21 cellular contexts compared by ENCODE assay signal in the genomic region with DNA sequence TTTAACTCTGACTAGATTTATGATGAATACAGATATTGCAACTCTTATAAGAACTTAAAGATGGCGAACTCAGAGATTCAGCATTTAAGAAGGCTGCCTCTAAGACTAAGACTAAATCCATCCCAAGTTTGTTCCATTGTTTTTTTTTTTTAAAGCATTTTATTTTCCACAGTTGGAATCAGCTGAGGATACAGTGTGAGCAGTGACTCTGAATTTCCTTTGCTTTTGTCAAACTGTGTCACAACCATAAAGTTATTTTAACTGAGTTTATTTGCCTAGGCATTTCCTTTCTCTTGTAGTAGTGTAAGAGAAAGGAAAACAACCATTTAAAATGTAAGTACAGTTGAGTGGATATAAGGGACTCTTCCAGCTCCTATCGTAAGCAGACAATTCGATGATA.
A peak's percentile ranks its signal among the peaks of the same experiment; 100 is the strongest.
DNase-seq lines count a peak whose midpoint lies in the region; ATAC-seq, FAIRE-seq and TF ChIP-seq lines count a peak whose summit lies in the region.
"Had no signal": no experiment of that assay in that cellular context is flagged by ENCODE, and none has a peak within 500 bp of the region (broad histone marks: within the 10 kb centered on the region; RNA-seq: fewer than 3 reads in every experiment).

No MANE protein-coding gene starts in this region.

- TF ChIP-seq CTCF in liver (IDR thresholded peaks at IDR 0.05; ENCODE audit: low read depth, low read length, missing input control) (no peak), HepG2 (CRISPR knock-in tag; IDR thresholded peaks at IDR 0.05) (no peak), coronary artery (IDR thresholded peaks at IDR 0.05) (no peak), testis (IDR thresholded peaks at IDR 0.05) (no peak), esophagus squamous epithelium (IDR thresholded peaks at IDR 0.05) (no peak)

- H3K9ac ChIP-seq in liver (ENCODE audit: low read depth in 1 of 2, low read length in 2 of 2) (no peak overlapping the region), HepG2 (ENCODE audit: insufficient read depth, low read depth, low read length) (no peak overlapping the region)

- FAIRE-seq in HepG2 (lab: Jason Lieb, UNC), result no peak
- FAIRE-seq: bronchial epithelial cell, endometrium, small intestine had no signal

- POLR2A ChIA-PET in HepG2 (lab: Yijun Ruan, JAX), result no interaction called here

- no peak for TF ChIP-seq EP300 in HepG2 (IDR thresholded peaks at IDR 0.05; ENCODE audit: low read depth in 2 of 2, low read length in 2 of 2)
- no peak for TF ChIP-seq EP300 in HepG2 (CRISPR knock-in tag; IDR thresholded peaks at IDR 0.05; ENCODE audit: borderline replicate concordance)

- no peak for TF ChIP-seq POLR2A in HepG2 (IDR thresholded peaks at IDR 0.05; ENCODE audit: insufficient read depth in 1 of 2, low read depth in 2 of 2, low read length in 2 of 2)
- TF ChIP-seq POLR2A in testis (IDR thresholded peaks at IDR 0.05), result no peak
- no peak for TF ChIP-seq POLR2A in esophagus squamous epithelium (IDR thresholded peaks at IDR 0.05)

- no TSS peak for BruUV-seq in HepG2 (replicated peaks; lab: Mats Ljungman, UMichigan)

- H3K4me2 ChIP-seq in HepG2 (ENCODE audit: low read depth, low read length), result no peak overlapping the region

- H3K9me3 ChIP-seq in liver (ENCODE audit: control insufficient read depth in 4 of 4, low read length in 3 of 4), result no peaks in the 10 kb centered on the region
- no peaks in the 10 kb centered on the region for H3K9me3 ChIP-seq in HepG2 (ENCODE audit: low read length)
- H3K9me3 ChIP-seq in muscle layer of duodenum (ENCODE audit: control insufficient read depth in 1 of 2, low read length in 2 of 2), result no peaks in the 10 kb centered on the region
- no peaks in the 10 kb centered on the region for H3K9me3 ChIP-seq in testis
- H3K9me3 ChIP-seq in esophagus squamous epithelium, result no peaks in the 10 kb centered on the region
- H3K9me3 ChIP-seq: gastroesophageal sphincter, ovary, uterus had no signal

- H3K4me1 ChIP-seq in liver (ENCODE audit: control insufficient read depth in 4 of 4, insufficient read depth in 4 of 4, low read length in 3 of 4) (peaks cover 0 to 12% (median 0%) of the 10 kb centered on the region in 4 donors), HepG2 (ENCODE audit: insufficient read depth, low read length) (no peaks in the 10 kb centered on the region), muscle layer of duodenum (ENCODE audit: control insufficient read depth in 1 of 2, insufficient read depth in 2 of 2, low read length in 2 of 2) (peaks cover 0 to 18% of the 10 kb centered on the region in 2 donors), testis (peaks cover 50% of the 10 kb centered on the region), esophagus squamous epithelium (peaks cover 0 to 90% (median 44%) of the 10 kb centered on the region in 3 donors)
- H3K4me1 ChIP-seq: uterus had no signal

- no peak overlapping the region for H2AFZ ChIP-seq in HepG2 (ENCODE audit: low read length)

- CTCF ChIA-PET in HepG2 (lab: Yijun Ruan, JAX; ENCODE audit: low intra/inter-chr PET ratio, low total read pairs), result no interaction called here

- no peaks in the 10 kb centered on the region for H4K20me1 ChIP-seq in HepG2 (ENCODE audit: insufficient read depth, low read length)

- no peaks in the 10 kb centered on the region for H3K79me2 ChIP-seq in HepG2 (ENCODE audit: insufficient read depth, low read length)

- H3K4me3 ChIP-seq in liver (ENCODE audit: low read depth in 1 of 3, low read length in 3 of 3), result no peak overlapping the region
- no peak overlapping the region for H3K4me3 ChIP-seq in HepG2 (replicated peaks in 1 of 3; ENCODE audit: insufficient read depth in 1 of 3, low read depth in 2 of 3, low read length in 3 of 3)
- H3K4me3 ChIP-seq in coronary artery, result peak overlapping the region; percentile 8
- H3K4me3 ChIP-seq in muscle layer of duodenum (ENCODE audit: low read depth in 1 of 2, low read length in 2 of 2), result no peak overlapping the region
- H3K4me3 ChIP-seq in testis, result no peak overlapping the region
- no peak overlapping the region for H3K4me3 ChIP-seq in esophagus squamous epithelium
- H3K4me3 ChIP-seq: gastroesophageal sphincter, ovary, uterus had no signal

- peaks cover 0 to 7% (median 0%) of the 10 kb centered on the region in 4 donors for H3K27me3 ChIP-seq in liver (ENCODE audit: control insufficient read depth in 4 of 4, insufficient read depth in 4 of 4, low read length in 3 of 4)
- peaks cover 0 to 21% of the 10 kb centered on the region in 2 experiments; a peak in 2 of 5 replicates for H3K27me3 ChIP-seq in HepG2 (ENCODE audit: control insufficient read depth in 1 of 2, insufficient read depth in 2 of 2, low read length in 2 of 2)
- no peaks in the 10 kb centered on the region for H3K27me3 ChIP-seq in muscle layer of duodenum (ENCODE audit: low read depth, low read length)
- no peaks in the 10 kb centered on the region for H3K27me3 ChIP-seq in testis
- no peaks in the 10 kb centered on the region for H3K27me3 ChIP-seq in esophagus squamous epithelium
- H3K27me3 ChIP-seq: gastroesophageal sphincter, ovary, uterus had no signal

- DNase-seq in HepG2 (ENCODE audit: low spot score) (no peak), coronary artery (ENCODE audit: low spot score) (no peak), testis (no peak), esophagus squamous epithelium (lab: John Stamatoyannopoulos, UW) (no peak), NCI-H82 (lab: John Stamatoyannopoulos, UW) (no peak), DMS114 treated with DMSO at 0.1 percent for 48 hours (lab: John Stamatoyannopoulos, UW; ENCODE audit: unreplicated experiment) (no peak)
- DNase-seq: activated CD4-positive, CD25-positive, alpha-beta regulatory T cell; activated CD8-positive, alpha-beta memory T cell treated with anti-CD3 and anti-CD28 coated beads, Interleukin-2, amount 10 ng/mL, durations not matched to agents 7 days and 5 days; activated naive CD4-positive, alpha-beta T cell treated with anti-CD3 and anti-CD28 coated beads, Interleukin-2, amount 10 ng/mL, durations not matched to agents 7 days and 5 days; H7; NCI-H2107; NCI-H748 treated with DMSO at 0.1 percent for 48 hours; ovary; small intestine; stimulated activated naive CD4-positive, alpha-beta T cell treated with Interleukin-2 at 50 U/mL for 16 hours; uterus had no signal

- intact Hi-C loops in HepG2 (cut with micrococcal nuclease; ENCODE audit: unreplicated experiment), result no loop called here
- intact Hi-C loops in testis (cut with DNase I; ENCODE audit: low total_unique reads), result no loop called here
- intact Hi-C loops in esophagus squamous epithelium (cut with DNase I), result no loop called here

- peak overlapping the region; percentile 1 to 50 for H3K27ac ChIP-seq in liver (ENCODE audit: low read depth in 1 of 2, low read length in 2 of 2)
- H3K27ac ChIP-seq in HepG2 (ENCODE audit: extremely low read length, insufficient read depth, low read length), result no peak overlapping the region
- peak overlapping the region in 1 of 2 donors; percentile 37 for H3K27ac ChIP-seq in coronary artery
- peak overlapping the region; percentile 17 for H3K27ac ChIP-seq in muscle layer of duodenum (ENCODE audit: low read length)
- peak overlapping the region; percentile 9 to 26 for H3K27ac ChIP-seq in testis
- peak overlapping the region in 2 of 4 donors; percentile 3 to 12 for H3K27ac ChIP-seq in esophagus squamous epithelium
- H3K27ac ChIP-seq: gastroesophageal sphincter, ovary, uterus had no signal

- in situ Hi-C loops in HepG2 (cut with HindIII; ENCODE audit: extremely low pct_ligation_motif_present, low pct_unique_long_range_greater_than_20kb), result no loop called here

- WGBS in liver, result 72% methylated on average over 3 of the region's 3 CpGs
- WGBS in HepG2 (ENCODE audit: low lambda C conversion rate), result 13% methylated on average over 3 of the region's 3 CpGs
- WGBS in testis, 2 donors, result 77 to 89% methylated on average over 3 of the region's 3 CpGs
- WGBS in esophagus squamous epithelium, 2 donors, result 80 to 87% methylated on average over 3 of the region's 3 CpGs

- no peak for ATAC-seq in HepG2

- H3K36me3 ChIP-seq in liver (ENCODE audit: control insufficient read depth in 4 of 4, insufficient read depth in 3 of 4, low read depth in 1 of 4, low read length in 3 of 4), result no peaks in the 10 kb centered on the region
- no peaks in the 10 kb centered on the region for H3K36me3 ChIP-seq in HepG2 (replicated peaks in 1 of 2; ENCODE audit: control insufficient read depth in 1 of 2, insufficient read depth in 2 of 2, low read length in 2 of 2)
- H3K36me3 ChIP-seq in muscle layer of duodenum (ENCODE audit: control insufficient read depth in 1 of 2, insufficient read depth in 2 of 2, low read length in 2 of 2), result no peaks in the 10 kb centered on the region
- no peaks in the 10 kb centered on the region for H3K36me3 ChIP-seq in testis (ENCODE audit: low read depth, missing control alignments)
- H3K36me3 ChIP-seq in esophagus squamous epithelium, result no peaks in the 10 kb centered on the region
- H3K36me3 ChIP-seq: gastroesophageal sphincter, ovary, uterus had no signal

- TF ChIP-seq RAD21 in liver (IDR thresholded peaks at IDR 0.05) (no peak), HepG2 (CRISPR knock-in tag; IDR thresholded peaks at IDR 0.05) (no peak)

TF ChIP-seq in liver, 16 proteins besides CTCF, POLR2A, EP300 and RAD21:
- TF ChIP-seq FOXA2 (IDR thresholded peaks at IDR 0.05) (no peak), JUND (IDR thresholded peaks at IDR 0.05) (peak in 1 of 2 donors; percentile 9)

TF ChIP-seq in HepG2, 621 proteins besides CTCF, POLR2A, EP300 and RAD21 (continues in another document):
- TF ChIP-seq CREB1 (IDR thresholded peaks at IDR 0.05) (no peak), CREB1 (CRISPR knock-in tag; IDR thresholded peaks at IDR 0.05) (no peak), ZMYM4 (CRISPR knock-in tag; IDR thresholded peaks at IDR 0.05) (no peak), ZNF83 (CRISPR knock-in tag; IDR thresholded peaks at IDR 0.05; ENCODE audit: borderline replicate concordance) (no peak), MYNN (CRISPR knock-in tag; IDR thresholded peaks at IDR 0.05; ENCODE audit: low read depth) (no peak), ZFP1 (CRISPR knock-in tag; IDR thresholded peaks at IDR 0.05) (no peak), PTBP1 (IDR thresholded peaks at IDR 0.05; ENCODE audit: low read depth, low read length, poor library complexity, severe bottlenecking) (no peak), SCMH1 (CRISPR knock-in tag; IDR thresholded peaks at IDR 0.05; ENCODE audit: borderline replicate concordance) (no peak), PHF21A (CRISPR knock-in tag; IDR thresholded peaks at IDR 0.05) (no peak)
- TF ChIP-seq, protein P1, sequence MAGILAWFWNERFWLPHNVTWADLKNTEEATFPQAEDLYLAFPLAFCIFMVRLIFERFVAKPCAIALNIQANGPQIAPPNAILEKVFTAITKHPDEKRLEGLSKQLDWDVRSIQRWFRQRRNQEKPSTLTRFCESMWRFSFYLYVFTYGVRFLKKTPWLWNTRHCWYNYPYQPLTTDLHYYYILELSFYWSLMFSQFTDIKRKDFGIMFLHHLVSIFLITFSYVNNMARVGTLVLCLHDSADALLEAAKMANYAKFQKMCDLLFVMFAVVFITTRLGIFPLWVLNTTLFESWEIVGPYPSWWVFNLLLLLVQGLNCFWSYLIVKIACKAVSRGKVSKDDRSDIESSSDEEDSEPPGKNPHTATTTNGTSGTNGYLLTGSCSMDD (CRISPR knock-in tag; IDR thresholded peaks at IDR 0.05), result no peak
